8 cellular contexts compared by ENCODE assay signal in genomic region chr15:40471105-40471777, GRCh38. TPM values are rescaled to one million over a fixed set of nuclear protein-coding genes. Genes with fewer than 3 reads are reported as not detected.
DNase-seq lines count a peak whose midpoint lies in the region; ATAC-seq and TF ChIP-seq lines count a peak whose summit lies in the region.

No MANE protein-coding gene starts in this region.

- no peaks in the 10 kb centered on the region for H3K9me3 Mint-ChIP-seq in WTC11
- H3K9me3 Mint-ChIP-seq in natural killer cell treated with Interleukin-12 subunit alpha and Interleukin-12 subunit beta and Interleukin-15 and Interleukin-18, amount 100 ng/mL, for 72 hours, result no peaks in the 10 kb centered on the region

- peak; percentile 67 for DNase-seq in activated effector memory CD4-positive, alpha-beta T cell treated with anti-CD3 and anti-CD28 coated beads, Interleukin-2, amount 50 U/mL, for 16 hours
- no peak for DNase-seq in activated effector memory CD4-positive, alpha-beta T cell treated with Interleukin-2 at 50 U/mL for 16 hours
- DNase-seq in WTC11 (ENCODE audit: low spot score), result peak; percentile 42
- peak; percentile 38 to 54 for DNase-seq in erythroblast (lab: John Stamatoyannopoulos, UW)
- DNase-seq in natural killer cell treated with Interleukin-12 subunit alpha and Interleukin-12 subunit beta and Interleukin-15 and Interleukin-18, amount 100 ng/mL, for 72 hours (ENCODE audit: low spot score), result peak; percentile 78
- no peak for DNase-seq in HCEC 1CT
- DNase-seq in SKM-1 treated with dmso at 0.1 percent for 144 hours (lab: John Stamatoyannopoulos, UW; ENCODE audit: unreplicated experiment), result no peak

- CTCF ChIA-PET in WTC11 (lab: Charles Lee), result interaction anchor here (1.0 to 1.5 kb wide), 3 partner anchors 36 to 119 kb away, joined by 3 to 4 read pairs (median 4); partner anchors contain the start of gene IVD

- 0 out of 2 replicates have a peak, but pooled peaks cover 6% of the 10 kb centered on the region for H3K27me3 Mint-ChIP-seq in WTC11 (ENCODE audit: low read depth)
- no peaks in the 10 kb centered on the region for H3K27me3 Mint-ChIP-seq in natural killer cell treated with Interleukin-12 subunit alpha and Interleukin-12 subunit beta and Interleukin-15 and Interleukin-18, amount 100 ng/mL, for 72 hours

- no peak for TF ChIP-seq POLR2A in erythroblast (IDR thresholded peaks at IDR 0.05; ENCODE audit: low read length)

- H3K27ac Mint-ChIP-seq in WTC11, result peak overlapping the region; percentile 74
- H3K27ac Mint-ChIP-seq in natural killer cell treated with Interleukin-12 subunit alpha and Interleukin-12 subunit beta and Interleukin-15 and Interleukin-18, amount 100 ng/mL, for 72 hours, result peak overlapping the region; percentile 64 to 92

- POLR2A ChIA-PET in WTC11 (lab: Charles Lee), result interaction anchor here (1.8 to 2.4 kb wide), 2 partner anchors 20 to 32 kb away, joined by 8 to 9 read pairs; no protein-coding TSS in a partner anchor

- H3K4me3 Mint-ChIP-seq in WTC11, result peak overlapping the region; percentile 83
- peak overlapping the region; percentile 92 for H3K4me3 Mint-ChIP-seq in natural killer cell treated with Interleukin-12 subunit alpha and Interleukin-12 subunit beta and Interleukin-15 and Interleukin-18, amount 100 ng/mL, for 72 hours

- peaks cover 28% of the 10 kb centered on the region for H3K4me1 Mint-ChIP-seq in WTC11
- peaks cover 6 to 9% of the 10 kb centered on the region in 2 donors for H3K4me1 Mint-ChIP-seq in natural killer cell treated with Interleukin-12 subunit alpha and Interleukin-12 subunit beta and Interleukin-15 and Interleukin-18, amount 100 ng/mL, for 72 hours (ENCODE audit: low read depth in 2 of 2)

- ATAC-seq in HG03159 (IDR thresholded peaks at IDR 0.05; ENCODE audit: unreplicated experiment) (peak; percentile 33), WTC11 (peak; percentile 25)
- ATAC-seq in natural killer cell treated with Interleukin-12 subunit alpha and Interleukin-12 subunit beta and Interleukin-15 and Interleukin-18, amount 100 ng/mL, for 72 hours, result peak; percentile 69 to 74

- no peak for TF ChIP-seq CTCF in WTC11 (IDR thresholded peaks at IDR 0.05)

- H3K36me3 Mint-ChIP-seq in WTC11, result peaks cover 12% of the 10 kb centered on the region
- no peaks in the 10 kb centered on the region for H3K36me3 Mint-ChIP-seq in natural killer cell treated with Interleukin-12 subunit alpha and Interleukin-12 subunit beta and Interleukin-15 and Interleukin-18, amount 100 ng/mL, for 72 hours

TF ChIP-seq in WTC11, 78 proteins besides CTCF, POLR2A, EP300 and RAD21 (continues in another document):
- TF ChIP-seq ZNF263 (CRISPR knock-in tag; IDR thresholded peaks at IDR 0.05; ENCODE audit: low read depth) (no peak), ZNF219 (CRISPR knock-in tag; IDR thresholded peaks at IDR 0.05; ENCODE audit: borderline replicate concordance) (0 out of 2 replicates have a peak, but pooled peaks have one; percentile 28), KAT7 (CRISPR knock-in tag; IDR thresholded peaks at IDR 0.05; ENCODE audit: borderline replicate concordance) (0 out of 2 replicates have a peak, but pooled peaks have one; percentile 59), E2F5 (CRISPR knock-in tag; IDR thresholded peaks at IDR 0.05) (peak; percentile 63), CBFB (CRISPR knock-in tag; IDR thresholded peaks at IDR 0.05; ENCODE audit: low read depth) (no peak), NR1H2 (CRISPR knock-in tag; IDR thresholded peaks at IDR 0.05) (no peak), NR3C1 (CRISPR knock-in tag; conservative IDR thresholded peaks at IDR 0.05; ENCODE audit: low read depth) (no peak), HMGXB4 (CRISPR knock-in tag; IDR thresholded peaks at IDR 0.05) (peak; percentile 69; the same call in 1 of the 2 replicates), ZNF423 (CRISPR knock-in tag; IDR thresholded peaks at IDR 0.05) (peak; percentile 85), MYBL2 (CRISPR knock-in tag; IDR thresholded peaks at IDR 0.05) (peak; percentile 71; the same call in 1 of the 2 replicates), SMAD3 (CRISPR knock-in tag; IDR thresholded peaks at IDR 0.05; ENCODE audit: borderline replicate concordance) (no peak), TCF7 (CRISPR knock-in tag; IDR thresholded peaks at IDR 0.05; ENCODE audit: low read depth) (peak; percentile 76; the same call in 1 of the 2 replicates), MLX (CRISPR knock-in tag; IDR thresholded peaks at IDR 0.05) (no peak), ARID4B (CRISPR knock-in tag; IDR thresholded peaks at IDR 0.05; ENCODE audit: borderline replicate concordance) (peak; percentile 64; the same call in 1 of the 2 replicates), RELA (CRISPR knock-in tag; IDR thresholded peaks at IDR 0.05; ENCODE audit: borderline replicate concordance) (peak; percentile 90; the same call in 1 of the 2 replicates), OVOL2 (CRISPR knock-in tag; IDR thresholded peaks at IDR 0.05; ENCODE audit: borderline replicate concordance) (no peak), CREM (CRISPR knock-in tag; IDR thresholded peaks at IDR 0.05) (peak; percentile 48; the same call in 1 of the 2 replicates), FOXP1 (CRISPR knock-in tag; IDR thresholded peaks at IDR 0.05; ENCODE audit: borderline replicate concordance) (peak; percentile 66; the same call in 1 of the 2 replicates), GABPB1 (CRISPR knock-in tag; IDR thresholded peaks at IDR 0.05) (0 out of 2 replicates have a peak, but pooled peaks have one; percentile 17), NFE2L1 (CRISPR knock-in tag; IDR thresholded peaks at IDR 0.05) (no peak)

RNA-seq across cellular contexts. Expression of gene CHST14, which starts 0.5 kb away (rescaled TPM):
- total RNA-seq in WTC11 (2021), result 21.3 to 29.5 TPM (median 26.2 TPM) in 3 replicates
- 10 to 100 TPM in 1 of 2 donors, 1 to 10 TPM in 1; 9.1 to 14.7 TPM for total RNA-seq in natural killer cell treated with Interleukin-12 subunit alpha and Interleukin-12 subunit beta and Interleukin-15 and Interleukin-18, amount 100 ng/mL, for 72 hours

RNA-seq across cellular contexts. Expression of gene BAHD1, which starts 30.5 kb away (rescaled TPM):
- 40.7 to 49.1 TPM (median 41.5 TPM) in 3 replicates for total RNA-seq in WTC11 (2021)
- total RNA-seq in natural killer cell treated with Interleukin-12 subunit alpha and Interleukin-12 subunit beta and Interleukin-15 and Interleukin-18, amount 100 ng/mL, for 72 hours, result 10 to 100 TPM; 27.9 to 29.2 TPM

Comparison
In these comparisons a context has a peak if more than half of its experiments do, and no peak if none do; other contexts are left out.
1. DNase-seq: peak in activated effector memory CD4-positive, alpha-beta T cell treated with anti-CD3 and anti-CD28 coated beads, Interleukin-2, amount 50 U/mL, for 16 hours (single experiment), WTC11 (single experiment), erythroblast (2 of 2) and natural killer cell treated with Interleukin-12 subunit alpha and Interleukin-12 subunit beta and Interleukin-15 and Interleukin-18, amount 100 ng/mL, for 72 hours (single experiment); none in activated effector memory CD4-positive, alpha-beta T cell treated with Interleukin-2 at 50 U/mL for 16 hours (single experiment), HCEC 1CT (single experiment) and SKM-1 treated with dmso at 0.1 percent for 144 hours (single experiment).
2. Peak in every context shown above with its lines, with median percentiles within 50 percentile points of each other: ATAC-seq.